In the genomic region with DNA sequence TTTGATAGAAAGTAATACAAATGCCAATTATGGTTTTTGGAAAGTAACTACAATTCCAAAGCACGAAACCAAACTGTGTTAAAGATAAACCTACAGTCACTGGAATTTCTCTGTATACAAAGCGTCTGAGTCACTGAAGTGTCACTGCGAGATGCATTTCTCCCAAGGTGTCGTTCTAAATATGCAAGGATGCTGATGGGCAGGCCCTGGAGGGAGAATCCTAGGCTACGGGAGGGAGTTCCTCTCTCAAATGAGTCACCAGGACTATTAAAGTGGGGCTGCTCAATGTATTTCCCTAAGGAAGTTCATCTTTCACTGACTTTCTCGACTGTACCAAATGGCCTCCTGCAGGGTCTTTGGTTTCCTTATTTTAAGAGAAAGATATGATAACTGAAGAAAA, we compare ENCODE assay signal across 12 cellular contexts.
A peak's percentile ranks its signal among the peaks of the same experiment; 100 is the strongest.
DNase-seq lines count a peak whose midpoint lies in the region; ATAC-seq and TF ChIP-seq lines count a peak whose summit lies in the region.
"Had no signal": no experiment of that assay in that cellular context is flagged by ENCODE, and none has a peak within 500 bp of the region (broad histone marks: within the 10 kb centered on the region; RNA-seq: fewer than 3 reads in every experiment).

No MANE protein-coding gene starts in this region.

- no peak for ATAC-seq in GM21367 (IDR thresholded peaks at IDR 0.05; ENCODE audit: unreplicated experiment)
- ATAC-seq: activated CD4-positive, alpha-beta T cell treated with anti-CD3 and anti-CD28 coated beads for 36 hours; right lobe of liver; stimulated activated naive CD8-positive, alpha-beta T cell treated with anti-CD3 and anti-CD28 coated beads, Interleukin-15, amount 100 ng/mL, for 72 hours had no signal

- no peak for TF ChIP-seq POLR2A in thyroid gland (IDR thresholded peaks at IDR 0.05)

- DNase-seq in Daoy (ENCODE audit: low read depth): peak; percentile 91
- DNase-seq in NCI-H226: peak; percentile 96
- no peak for DNase-seq in chondrocyte (ENCODE audit: low spot score)
- peak; percentile 81 for DNase-seq in kidney tubule cell (ENCODE audit: low spot score)
- no peak for DNase-seq in activated naive CD4-positive, alpha-beta T cell treated with anti-CD3 and anti-CD28 coated beads, Interleukin-2, amount 50 U/mL, for 16 hours
- DNase-seq in NCI-H2227 treated with DMSO at 0.1 percent for 48 hours (lab: John Stamatoyannopoulos, UW): no peak
- DNase-seq in thyroid gland: no peak
- DNase-seq: activated CD4-positive, alpha-beta T cell treated with anti-CD3 and anti-CD28 coated beads for 36 hours; NCI-H524 treated with DMSO at 0.1 percent for 48 hours; right lobe of liver; stimulated activated naive CD8-positive, alpha-beta T cell treated with anti-CD3 and anti-CD28 coated beads, Interleukin-15, amount 100 ng/mL, for 72 hours had no signal

- no peaks in the 10 kb centered on the region for H3K9me3 Mint-ChIP-seq in chondrocyte (ENCODE audit: low read depth)
- H3K9me3 Mint-ChIP-seq: stimulated activated naive CD8-positive, alpha-beta T cell treated with anti-CD3 and anti-CD28 coated beads, Interleukin-15, amount 100 ng/mL, for 72 hours had no signal

- H3K4me1 Mint-ChIP-seq in chondrocyte (ENCODE audit: low read depth): peaks cover 56% of the 10 kb centered on the region

- no peaks in the 10 kb centered on the region for H3K4me1 ChIP-seq in thyroid gland
- H3K4me1 ChIP-seq: right lobe of liver had no signal

- H3K4me3 ChIP-seq in thyroid gland (replicated peaks in 1 of 3): no peak overlapping the region
- H3K4me3 ChIP-seq: right lobe of liver had no signal

- no peaks in the 10 kb centered on the region for H3K9me3 ChIP-seq in thyroid gland
- H3K9me3 ChIP-seq: right lobe of liver had no signal

- H3K36me3 ChIP-seq in thyroid gland: no peaks in the 10 kb centered on the region
- H3K36me3 ChIP-seq: right lobe of liver had no signal

- TF ChIP-seq CTCF in chondrocyte (IDR thresholded peaks at IDR 0.05) (no peak), thyroid gland (IDR thresholded peaks at IDR 0.05) (no peak)

- peak overlapping the region; percentile 65 for H3K27ac Mint-ChIP-seq in chondrocyte (ENCODE audit: unreplicated experiment)
- H3K27ac Mint-ChIP-seq: activated CD4-positive, alpha-beta T cell treated with anti-CD3 and anti-CD28 coated beads for 36 hours; stimulated activated naive CD8-positive, alpha-beta T cell treated with anti-CD3 and anti-CD28 coated beads, Interleukin-15, amount 100 ng/mL, for 72 hours had no signal

- H3K27ac ChIP-seq in thyroid gland: no peak overlapping the region
- H3K27ac ChIP-seq: right lobe of liver had no signal

- WGBS in thyroid gland, 2 donors: 63 to 65% methylated on average over 6 of the region's 6 CpGs

- intact Hi-C loops in thyroid gland (cut with DNase I): loop anchor here (5.0 kb wide), 1 partner anchor 258 kb away; no protein-coding TSS in a partner anchor

- H3K27me3 ChIP-seq in thyroid gland: no peaks in the 10 kb centered on the region
- H3K27me3 ChIP-seq: right lobe of liver had no signal

- no peaks in the 10 kb centered on the region for H3K27me3 Mint-ChIP-seq in chondrocyte (ENCODE audit: low read depth)
- H3K27me3 Mint-ChIP-seq: activated CD4-positive, alpha-beta T cell treated with anti-CD3 and anti-CD28 coated beads for 36 hours had no signal

- H3K4me3 Mint-ChIP-seq in chondrocyte (ENCODE audit: unreplicated experiment): no peak overlapping the region
- H3K4me3 Mint-ChIP-seq: activated CD4-positive, alpha-beta T cell treated with anti-CD3 and anti-CD28 coated beads for 36 hours; stimulated activated naive CD8-positive, alpha-beta T cell treated with anti-CD3 and anti-CD28 coated beads, Interleukin-15, amount 100 ng/mL, for 72 hours had no signal

- H3K36me3 Mint-ChIP-seq in chondrocyte (ENCODE audit: low read depth): peaks cover 1% of the 10 kb centered on the region

Comparison
In these comparisons a context has a peak if more than half of its experiments do, and no peak if none do; other contexts are left out.
1. DNase-seq: peak in Daoy (single experiment), NCI-H226 (single experiment) and kidney tubule cell (single experiment); none in chondrocyte (single experiment), activated naive CD4-positive, alpha-beta T cell treated with anti-CD3 and anti-CD28 coated beads, Interleukin-2, amount 50 U/mL, for 16 hours (single experiment), NCI-H2227 treated with DMSO at 0.1 percent for 48 hours (single experiment) and thyroid gland (0 of 2).